In the genomic region with DNA sequence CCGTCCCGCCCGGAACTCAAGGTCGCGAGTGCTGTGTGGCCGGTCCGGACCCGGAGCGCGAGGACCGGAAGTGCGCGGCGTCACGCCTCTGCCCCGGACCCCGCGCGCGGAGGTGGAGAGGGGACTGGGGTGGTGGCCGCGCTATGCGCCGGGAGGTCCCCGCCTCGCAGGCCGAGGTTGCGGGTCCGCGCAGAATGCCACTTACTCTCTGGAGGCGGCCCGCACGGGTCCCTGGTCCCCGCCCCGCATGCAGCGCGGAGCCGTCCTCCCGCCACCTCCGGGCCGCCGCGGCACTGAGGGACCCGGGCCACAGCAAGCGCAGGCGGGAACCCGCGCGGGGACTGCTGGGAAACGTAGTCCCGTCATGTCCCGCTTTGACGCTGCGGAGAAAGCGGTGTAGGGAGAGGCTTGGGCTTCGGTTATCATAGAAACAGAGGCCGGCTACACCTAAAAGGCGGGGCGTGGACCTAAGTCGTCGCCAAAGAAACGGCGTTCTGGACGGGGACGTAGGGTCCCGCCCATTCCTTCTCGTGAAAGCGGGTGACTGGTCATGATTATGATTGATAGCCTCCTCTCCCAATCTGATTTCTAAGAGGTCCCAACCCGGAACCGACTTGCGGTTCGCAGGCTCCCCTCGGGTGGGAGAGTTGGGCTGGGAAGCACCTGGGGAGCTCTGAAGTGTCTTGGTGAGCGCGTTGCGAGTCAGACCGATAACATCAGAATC, we compare ENCODE assay signal across 8 cellular contexts. TPM values are rescaled to one million over a fixed set of nuclear protein-coding genes. Genes with fewer than 3 reads are reported as not detected.
DNase-seq lines count a peak whose midpoint lies in the region; ATAC-seq and TF ChIP-seq lines count a peak whose summit lies in the region.

ZNF837 (minus strand) TSS at position 295 of the 724 bp plus-strand sequence. CDS start 11,698 bp downstream, outside the sequence.

- H3K4me1 ChIP-seq in spleen = peaks cover 28 to 52% (median 36%) of the 10 kb centered on the region in 6 donors

- peak within 1 kb of the TSS; percentile 87 to 100 (median 96) for H3K27ac ChIP-seq in spleen

- TF ChIP-seq CTCF in spleen (IDR thresholded peaks at IDR 0.05 in 8 of 11, conservative IDR thresholded peaks at IDR 0.05 in 3 of 11) = peak in 6 of 11 experiments; percentile 10 to 56 (median 36)

- H3K4me3 ChIP-seq in spleen = peak within 1 kb of the TSS; percentile 60 to 98 (median 83)

- H3K36me3 ChIP-seq in spleen = no peaks in the 10 kb centered on the region

- DNase-seq in AG20443 (ENCODE audit: low spot score) (peak; percentile 96), NCI-H446 (lab: John Stamatoyannopoulos, UW) (peak; percentile 98 to 100), cerebellar cortex (ENCODE audit: low spot score) (peak; percentile 100), iris pigment epithelial cell (ENCODE audit: low read depth) (peak; percentile 100), spleen (peak; percentile 100)

- peak; percentile 65 to 86 (median 84) for TF ChIP-seq POLR2A in spleen (IDR thresholded peaks at IDR 0.05)

- 0 to 1% (median 0%) methylated on average over 20 to 77 of the region's 77 CpGs for WGBS in spleen, 5 donors

- no peaks in the 10 kb centered on the region for H3K9me3 ChIP-seq in spleen

- H3K27me3 ChIP-seq in spleen (replicated peaks in 1 of 7) = no peaks in the 10 kb centered on the region

- ATAC-seq in GM19043 (IDR thresholded peaks at IDR 0.05; ENCODE audit: low read depth, unreplicated experiment) = peak; percentile 83
- ATAC-seq in HG03354 (IDR thresholded peaks at IDR 0.05; ENCODE audit: poor library complexity, severe bottlenecking, unreplicated experiment) = peak; percentile 88
- ATAC-seq in activated CD4-positive, CD25-positive, alpha-beta regulatory T cell treated with anti-CD3 and anti-CD28 coated beads, Interleukin-2, amount 50 U/mL, for 24 hours = peak; percentile 86 to 88

- intact Hi-C loops in spleen (cut with DNase I; ENCODE audit: low total_unique reads) = no loop called here

RNA-seq across cellular contexts. Expression of gene ZNF837, which starts in this region (rescaled TPM):
- 1 to 10 TPM; 2.2 to 6.1 (median 3.2) TPM for total RNA-seq in spleen
- polyA plus RNA-seq in spleen = 1 to 10 TPM; 3.2 to 4.4 (median 3.2) TPM

Comparison
In these comparisons a context has a peak if more than half of its experiments do, and no peak if none do; other contexts are left out.
1. Peak in every context shown above with its lines: DNase-seq, ATAC-seq, H3K4me3 ChIP-seq and H3K27ac ChIP-seq.